ENCODE assay signal across 24 cellular contexts in the genomic region with DNA sequence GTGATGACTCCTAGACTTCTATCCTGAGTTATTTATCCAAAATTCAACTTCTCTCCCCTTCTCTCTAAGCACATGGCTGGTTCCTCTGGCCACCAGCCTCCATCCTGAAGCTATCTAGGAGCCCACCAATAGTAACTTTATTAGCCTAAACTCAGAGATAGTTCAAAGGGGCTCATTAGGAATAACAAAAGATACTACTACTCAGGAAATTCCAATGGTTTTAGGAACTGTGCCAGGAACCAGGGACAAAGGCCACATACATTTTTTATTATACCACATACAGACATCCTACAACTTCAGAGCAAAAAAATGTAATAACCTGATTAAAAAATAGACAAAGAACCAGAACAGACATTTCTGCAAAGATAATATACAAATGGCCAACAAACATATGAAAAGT. TPM values are rescaled to one million over a fixed set of nuclear protein-coding genes. Genes with fewer than 3 reads are reported as not detected.
DNase-seq lines count a peak whose midpoint lies in the region; ATAC-seq and TF ChIP-seq lines count a peak whose summit lies in the region.
"Had no signal": no experiment of that assay in that cellular context is flagged by ENCODE, and none has a peak within 500 bp of the region (broad histone marks: within the 10 kb centered on the region; RNA-seq: fewer than 3 reads in every experiment).

No MANE protein-coding gene starts in this region.

- H3T11ph ChIP-seq in H9 (ENCODE audit: low read length): no peak overlapping the region

- TF ChIP-seq CTCF in H9 (conservative IDR thresholded peaks at IDR 0.05) (no peak), fibroblast of pulmonary artery (IDR thresholded peaks at IDR 0.05; ENCODE audit: low read length, missing control alignments) (no peak)
- TF ChIP-seq CTCF in activated CD8-positive, alpha-beta T cell treated with anti-CD3 and anti-CD28 coated beads for 36 hours (IDR thresholded peaks at IDR 0.05): no peak

- no peak overlapping the region for H3K18ac ChIP-seq in H9 (ENCODE audit: insufficient read length, low read depth, low read length)

- POLR2A ChIA-PET in activated CD8-positive, alpha-beta T cell treated with anti-CD3 and anti-CD28 coated beads for 36 hours (lab: Charles Lee): interaction anchor here (0.6 kb wide), 1 partner anchor 16 kb away, joined by 3 read pairs; no protein-coding TSS in a partner anchor

- no peak overlapping the region for H2AK5ac ChIP-seq in H9 (ENCODE audit: insufficient read length, low read length)

- H2BK20ac ChIP-seq in H9 (ENCODE audit: low read depth, low read length, poor library complexity, severe bottlenecking): no peak overlapping the region

- H2AFZ ChIP-seq in H9 (ENCODE audit: low read length): no peak overlapping the region

- no peak for ATAC-seq in activated T-helper 17 cell treated with anti-CD3 and anti-CD28 coated beads, Interleukin-2, amount 50 U/mL, for 72 hours (replicated peaks)
- no peak for ATAC-seq in activated CD8-positive, alpha-beta T cell treated with anti-CD3 and anti-CD28 coated beads for 36 hours
- no peak for ATAC-seq in GM19397 (IDR thresholded peaks at IDR 0.05; ENCODE audit: unreplicated experiment)
- ATAC-seq: body of pancreas; stimulated activated naive B cell treated with anti-CD40 and anti-IgM and Interleukin-4, amounts not matched to agents 10 μg/mL and 1 μg/mL and 100 μg/mL, for 72 hours; T-helper 17 cell had no signal

- no peak overlapping the region for H3K9ac ChIP-seq in H9 (ENCODE audit: extremely low read depth, insufficient read length, low read length)

- H3K9me3 Mint-ChIP-seq in H9: no peaks in the 10 kb centered on the region
- H3K9me3 Mint-ChIP-seq in activated T-helper 17 cell treated with anti-CD3 and anti-CD28 coated beads, Interleukin-2, amount 50 U/mL, for 72 hours: no peaks in the 10 kb centered on the region
- H3K9me3 Mint-ChIP-seq in activated CD8-positive, alpha-beta T cell treated with anti-CD3 and anti-CD28 coated beads for 36 hours: no peaks in the 10 kb centered on the region
- H3K9me3 Mint-ChIP-seq: stimulated activated naive B cell treated with anti-CD40 and anti-IgM and Interleukin-4, amounts not matched to agents 10 μg/mL and 1 μg/mL and 100 μg/mL, for 72 hours had no signal

- no peak overlapping the region for H3K4me3 ChIP-seq in fibroblast of pulmonary artery (replicated peaks; ENCODE audit: low read depth, low read length)
- H3K4me3 ChIP-seq: body of pancreas, lung, sigmoid colon had no signal

- no peak overlapping the region for H4K91ac ChIP-seq in H9 (ENCODE audit: insufficient read length, low read depth, low read length)

- no peak overlapping the region for H2BK15ac ChIP-seq in H9 (ENCODE audit: low read depth, low read length)

- intact Hi-C loops in activated CD8-positive, alpha-beta T cell treated with anti-CD3 and anti-CD28 coated beads for 36 hours (cut with micrococcal nuclease): no loop called here

- peak overlapping the region; percentile 63 for H4K5ac ChIP-seq in H9 (ENCODE audit: insufficient read length, low read depth, low read length)

- H3K4me1 Mint-ChIP-seq in H9: peaks cover 5 to 10% of the 10 kb centered on the region in 2 experiments
- H3K4me1 Mint-ChIP-seq in activated T-helper 17 cell treated with anti-CD3 and anti-CD28 coated beads, Interleukin-2, amount 50 U/mL, for 72 hours: peaks cover 17% of the 10 kb centered on the region
- peaks cover 20% of the 10 kb centered on the region for H3K4me1 Mint-ChIP-seq in activated CD8-positive, alpha-beta T cell treated with anti-CD3 and anti-CD28 coated beads for 36 hours (ENCODE audit: low read depth)

- no peaks in the 10 kb centered on the region for H3K23me2 ChIP-seq in H9 (ENCODE audit: insufficient read length, low read depth, low read length, poor library complexity, severe bottlenecking)

- H3K9me3 ChIP-seq in H9 (ENCODE audit: control insufficient read depth, low read depth, low read length): no peaks in the 10 kb centered on the region
- H3K9me3 ChIP-seq: body of pancreas, Caco-2, sigmoid colon had no signal

- H3K27ac ChIP-seq in H9 (ENCODE audit: insufficient read length, low read depth, low read length): no peak overlapping the region
- H3K27ac ChIP-seq: body of pancreas, C4-2B, epithelial cell of prostate, sigmoid colon had no signal

- no peak overlapping the region for H3K14ac ChIP-seq in H9 (ENCODE audit: insufficient read depth, low read length)

- H3K27ac Mint-ChIP-seq in H9: peak overlapping the region in 1 of 3 experiments; percentile 59; a peak in 2 of 7 replicates
- peak overlapping the region; percentile 48 for H3K27ac Mint-ChIP-seq in activated T-helper 17 cell treated with anti-CD3 and anti-CD28 coated beads, Interleukin-2, amount 50 U/mL, for 72 hours
- no peak overlapping the region for H3K27ac Mint-ChIP-seq in activated CD8-positive, alpha-beta T cell treated with anti-CD3 and anti-CD28 coated beads for 36 hours
- H3K27ac Mint-ChIP-seq: stimulated activated naive B cell treated with anti-CD40 and anti-IgM and Interleukin-4, amounts not matched to agents 10 μg/mL and 1 μg/mL and 100 μg/mL, for 72 hours had no signal

- no peak overlapping the region for H3K4me3 Mint-ChIP-seq in H9
- no peak overlapping the region for H3K4me3 Mint-ChIP-seq in activated T-helper 17 cell treated with anti-CD3 and anti-CD28 coated beads, Interleukin-2, amount 50 U/mL, for 72 hours
- no peak overlapping the region for H3K4me3 Mint-ChIP-seq in activated CD8-positive, alpha-beta T cell treated with anti-CD3 and anti-CD28 coated beads for 36 hours
- H3K4me3 Mint-ChIP-seq: activated CD4-positive, alpha-beta T cell treated with anti-CD3 and anti-CD28 coated beads for 36 hours; stimulated activated naive B cell treated with anti-CD40 and anti-IgM and Interleukin-4, amounts not matched to agents 10 μg/mL and 1 μg/mL and 100 μg/mL, for 72 hours; T-helper 17 cell had no signal

- H3K4me1 ChIP-seq in H9 (ENCODE audit: insufficient read depth, low read length): no peaks in the 10 kb centered on the region; the same call in 1 of the 2 replicates
- H3K4me1 ChIP-seq: body of pancreas, Caco-2, sigmoid colon had no signal

- no peaks in the 10 kb centered on the region for H3K79me2 ChIP-seq in H9 (ENCODE audit: insufficient read depth, low read length)

- no peak overlapping the region for H3K4ac ChIP-seq in H9 (ENCODE audit: low read depth, low read length)

- no peaks in the 10 kb centered on the region for H4K20me1 ChIP-seq in H9 (ENCODE audit: control insufficient read depth, insufficient read depth, insufficient read length)

- no peak overlapping the region for H3K4me2 ChIP-seq in H9 (ENCODE audit: insufficient read depth, insufficient read length, low read length)

- no peaks in the 10 kb centered on the region for H3K27me3 Mint-ChIP-seq in H9 (ENCODE audit: low read depth)
- H3K27me3 Mint-ChIP-seq in activated T-helper 17 cell treated with anti-CD3 and anti-CD28 coated beads, Interleukin-2, amount 50 U/mL, for 72 hours: no peaks in the 10 kb centered on the region
- H3K27me3 Mint-ChIP-seq in activated CD8-positive, alpha-beta T cell treated with anti-CD3 and anti-CD28 coated beads for 36 hours: no peaks in the 10 kb centered on the region
- H3K27me3 Mint-ChIP-seq: activated CD4-positive, alpha-beta T cell treated with anti-CD3 and anti-CD28 coated beads for 36 hours; stimulated activated naive B cell treated with anti-CD40 and anti-IgM and Interleukin-4, amounts not matched to agents 10 μg/mL and 1 μg/mL and 100 μg/mL, for 72 hours; T-helper 17 cell had no signal

- H3K79me1 ChIP-seq in H9 (ENCODE audit: insufficient read depth, low read depth, low read length, poor library complexity, severe bottlenecking): no peaks in the 10 kb centered on the region

- no peak overlapping the region for H3K23ac ChIP-seq in H9 (ENCODE audit: insufficient read length, low read depth, low read length)

- DNase-seq in H9 (no peak), fibroblast of pulmonary artery (ENCODE audit: low read depth) (peak; percentile 33), pulmonary artery endothelial cell (ENCODE audit: low read depth, low spot score) (peak; percentile 10), NCI-H82 treated with DMSO at 0.1 percent for 48 hours (lab: John Stamatoyannopoulos, UW; ENCODE audit: unreplicated experiment) (no peak)
- DNase-seq in activated CD8-positive, alpha-beta T cell treated with anti-CD3 and anti-CD28 coated beads for 36 hours: no peak
- DNase-seq: activated CD4-positive, alpha-beta T cell treated with anti-CD3 and anti-CD28 coated beads for 36 hours; activated CD8-positive, alpha-beta memory T cell treated with anti-CD3 and anti-CD28 coated beads for 24 hours; activated effector memory CD4-positive, alpha-beta T cell treated with anti-CD3 and anti-CD28 coated beads, Interleukin-2, amount 50 U/mL, for 16 hours; body of pancreas; Caco-2; DMS79 treated with DMSO at 0.1 percent for 48 hours; NCI-H1105; NCI-H1930; NCI-H526; posterior cingulate gyrus; RPMI8226; sigmoid colon; stimulated activated naive B cell treated with anti-CD40 and anti-IgM and Interleukin-4, amounts not matched to agents 10 μg/mL and 1 μg/mL and 100 μg/mL, for 72 hours; T-helper 17 cell had no signal

- no peak overlapping the region for H2BK120ac ChIP-seq in H9 (ENCODE audit: low read depth, low read length, poor library complexity, severe bottlenecking)

- no peak overlapping the region for H2BK12ac ChIP-seq in H9 (ENCODE audit: insufficient read length, low read depth, low read length)

- no peaks in the 10 kb centered on the region for H3K27me3 ChIP-seq in H9 (ENCODE audit: insufficient read depth, low read length)
- H3K27me3 ChIP-seq: body of pancreas, sigmoid colon had no signal

- H2BK5ac ChIP-seq in H9 (ENCODE audit: insufficient read length, low read length): no peak overlapping the region

- CTCF ChIA-PET in activated CD8-positive, alpha-beta T cell treated with anti-CD3 and anti-CD28 coated beads for 36 hours (lab: Charles Lee): no interaction called here

- no peak overlapping the region for H4K8ac ChIP-seq in H9 (replicated peaks; ENCODE audit: insufficient read length, low read depth, low read length)

- no peak overlapping the region for H3K56ac ChIP-seq in H9 (ENCODE audit: insufficient read length, low read depth, low read length)

- H3K36me3 Mint-ChIP-seq in H9 (ENCODE audit: insufficient read depth in 1 of 3, low read depth in 3 of 3): peaks cover 5 to 55% (median 24%) of the 10 kb centered on the region in 3 experiments; a peak in 6 of 7 replicates
- H3K36me3 Mint-ChIP-seq in activated T-helper 17 cell treated with anti-CD3 and anti-CD28 coated beads, Interleukin-2, amount 50 U/mL, for 72 hours (ENCODE audit: low read depth): peaks cover 68% of the 10 kb centered on the region
- peaks cover 42% of the 10 kb centered on the region for H3K36me3 Mint-ChIP-seq in activated CD8-positive, alpha-beta T cell treated with anti-CD3 and anti-CD28 coated beads for 36 hours (ENCODE audit: low read depth)

RNA-seq across cellular contexts. Expression of gene SLC25A17, which starts 27.9 kb away (rescaled TPM):
- total RNA-seq in H9 (2021) (26.5 and 30.2 TPM in 2 replicates), pulmonary artery endothelial cell (14.7 and 16.6 TPM in 2 replicates)
- 10 to 100 TPM; 19.4 to 40.9 TPM for total RNA-seq in activated T-helper 17 cell treated with anti-CD3 and anti-CD28 coated beads, Interleukin-2, amount 50 U/mL, for 72 hours
- total RNA-seq in activated CD8-positive, alpha-beta T cell treated with anti-CD3 and anti-CD28 coated beads for 36 hours: 10 to 100 TPM; 28.0 to 34.8 TPM

Comparison
In these comparisons a context has a peak if more than half of its experiments do, and no peak if none do; other contexts are left out.
1. DNase-seq: peak in fibroblast of pulmonary artery (single experiment) and pulmonary artery endothelial cell (single experiment); none in H9 (single experiment), activated CD8-positive, alpha-beta T cell treated with anti-CD3 and anti-CD28 coated beads for 36 hours (single experiment) and NCI-H82 treated with DMSO at 0.1 percent for 48 hours (single experiment).